ENCODE assay signal across 8 cellular contexts in genomic region chr9:70398145-70398556, GRCh38. TPM values are rescaled to one million over a fixed set of nuclear protein-coding genes. Genes with fewer than 3 reads are reported as not detected.
DNase-seq lines count a peak whose midpoint lies in the region; ATAC-seq and TF ChIP-seq lines count a peak whose summit lies in the region.

No MANE protein-coding gene starts in this region.

- no peaks in the 10 kb centered on the region for H3K9me3 ChIP-seq in T-helper 17 cell (ENCODE audit: control insufficient read depth, low read length, poor library complexity, severe bottlenecking)

- peak overlapping the region; percentile 34 for H3K4me3 Mint-ChIP-seq in activated CD8-positive, alpha-beta memory T cell treated with anti-CD3 and anti-CD28 coated beads, Interleukin-2, amount 10 ng/mL, durations not matched to agents 7 days and 5 days
- H3K4me3 Mint-ChIP-seq in T-helper 17 cell (peak overlapping the region; percentile 90), Calu3 (ENCODE audit: low read depth, unreplicated experiment) (no peak overlapping the region)

- no peaks in the 10 kb centered on the region for H3K9me3 Mint-ChIP-seq in activated CD8-positive, alpha-beta memory T cell treated with anti-CD3 and anti-CD28 coated beads, Interleukin-2, amount 10 ng/mL, durations not matched to agents 7 days and 5 days (ENCODE audit: low read depth)
- H3K9me3 Mint-ChIP-seq in Calu3 (ENCODE audit: low read depth, unreplicated experiment), result no peaks in the 10 kb centered on the region

- no TSS peak for BruUV-seq in Calu3 (replicated peaks; lab: Mats Ljungman, UMichigan)

- H3K27me3 Mint-ChIP-seq in activated CD8-positive, alpha-beta memory T cell treated with anti-CD3 and anti-CD28 coated beads, Interleukin-2, amount 10 ng/mL, durations not matched to agents 7 days and 5 days, result no peaks in the 10 kb centered on the region
- H3K27me3 Mint-ChIP-seq in T-helper 17 cell, result no peaks in the 10 kb centered on the region
- H3K27me3 Mint-ChIP-seq in Calu3 (ENCODE audit: unreplicated experiment), result no peaks in the 10 kb centered on the region

- CTCF ChIA-PET in activated CD8-positive, alpha-beta memory T cell treated with anti-CD3 and anti-CD28 coated beads, Interleukin-2, amount 10 ng/mL, durations not matched to agents 7 days and 5 days (lab: Charles Lee), result interaction anchor here (0.8 to 1.3 kb wide), 2 partner anchors 9 to 58 kb away, joined by 3 to 4 read pairs; no protein-coding TSS in a partner anchor
- CTCF ChIA-PET in Calu3 (lab: Charles Lee), result no interaction called here

- no peak for DNase-seq in activated CD8-positive, alpha-beta memory T cell treated with anti-CD3 and anti-CD28 coated beads, Interleukin-2, amount 10 ng/mL, durations not matched to agents 7 days and 5 days
- no peak for DNase-seq in activated CD8-positive, alpha-beta memory T cell treated with anti-CD3 and anti-CD28 coated beads, Interleukin-2, amount 50 U/mL, for 4 hours
- DNase-seq in T-helper 17 cell, result no peak
- peak; percentile 33 to 56 for DNase-seq in lung microvascular endothelial cell (ENCODE audit: low read depth in 2 of 2)
- DNase-seq in Calu3, result no peak
- DNase-seq in NCI-H748 (lab: John Stamatoyannopoulos, UW; ENCODE audit: unreplicated experiment), result no peak
- DNase-seq in kidney glomerular epithelial cell (lab: John Stamatoyannopoulos, UW), result no peak

- peak overlapping the region; percentile 69 for H3K27ac Mint-ChIP-seq in activated CD8-positive, alpha-beta memory T cell treated with anti-CD3 and anti-CD28 coated beads, Interleukin-2, amount 10 ng/mL, durations not matched to agents 7 days and 5 days
- peak overlapping the region; percentile 90 for H3K27ac Mint-ChIP-seq in T-helper 17 cell
- H3K27ac Mint-ChIP-seq in Calu3 (ENCODE audit: unreplicated experiment), result no peak overlapping the region

- no peaks in the 10 kb centered on the region for H3K36me3 Mint-ChIP-seq in activated CD8-positive, alpha-beta memory T cell treated with anti-CD3 and anti-CD28 coated beads, Interleukin-2, amount 10 ng/mL, durations not matched to agents 7 days and 5 days
- no peaks in the 10 kb centered on the region for H3K36me3 Mint-ChIP-seq in T-helper 17 cell (ENCODE audit: low read depth)
- H3K36me3 Mint-ChIP-seq in Calu3 (ENCODE audit: insufficient read depth, unreplicated experiment), result no peaks in the 10 kb centered on the region

- ATAC-seq in activated CD8-positive, alpha-beta memory T cell treated with anti-CD3 and anti-CD28 coated beads, Interleukin-2, amount 10 ng/mL, durations not matched to agents 7 days and 5 days, result peak; percentile 94
- ATAC-seq in HG03066 (IDR thresholded peaks at IDR 0.05; ENCODE audit: low read depth, unreplicated experiment), result peak; percentile 100
- ATAC-seq in T-helper 17 cell, result peak; percentile 88

- no peak for TF ChIP-seq CTCF in Calu3 (IDR thresholded peaks at IDR 0.05; ENCODE audit: unreplicated experiment)

- intact Hi-C loops in Calu3 (cut with micrococcal nuclease; ENCODE audit: unreplicated experiment), result no loop called here

- H3K4me1 Mint-ChIP-seq in activated CD8-positive, alpha-beta memory T cell treated with anti-CD3 and anti-CD28 coated beads, Interleukin-2, amount 10 ng/mL, durations not matched to agents 7 days and 5 days, result peaks cover 37% of the 10 kb centered on the region
- H3K4me1 Mint-ChIP-seq in T-helper 17 cell (peaks cover 47% of the 10 kb centered on the region), Calu3 (ENCODE audit: low read depth, unreplicated experiment) (no peaks in the 10 kb centered on the region)

RNA-seq across cellular contexts. Expression of gene KLF9, which starts 16.3 kb away (rescaled TPM):
- 10 to 100 TPM; 12.0 to 12.2 TPM for total RNA-seq in activated CD8-positive, alpha-beta memory T cell treated with anti-CD3 and anti-CD28 coated beads, Interleukin-2, amount 10 ng/mL, durations not matched to agents 7 days and 5 days
- total RNA-seq in T-helper 17 cell (10 to 100 TPM; 78.0 to 82.7 TPM), lung microvascular endothelial cell (13.3 and 23.2 TPM in 2 replicates), Calu3 (2022) (0.81 and 0.87 TPM in 2 replicates)

Comparison
In these comparisons a context has a peak if more than half of its experiments do, and no peak if none do; other contexts are left out.
1. DNase-seq: peak in lung microvascular endothelial cell (2 of 2); none in activated CD8-positive, alpha-beta memory T cell treated with anti-CD3 and anti-CD28 coated beads, Interleukin-2, amount 10 ng/mL, durations not matched to agents 7 days and 5 days (single experiment), activated CD8-positive, alpha-beta memory T cell treated with anti-CD3 and anti-CD28 coated beads, Interleukin-2, amount 50 U/mL, for 4 hours (single experiment), T-helper 17 cell (0 of 3), Calu3 (single experiment), NCI-H748 (single experiment) and kidney glomerular epithelial cell (single experiment).
2. Peak in every context shown above with its lines, with median percentiles within 50 percentile points of each other: ATAC-seq.